ENCODE assay signal across 8 cellular contexts in the genomic region with DNA sequence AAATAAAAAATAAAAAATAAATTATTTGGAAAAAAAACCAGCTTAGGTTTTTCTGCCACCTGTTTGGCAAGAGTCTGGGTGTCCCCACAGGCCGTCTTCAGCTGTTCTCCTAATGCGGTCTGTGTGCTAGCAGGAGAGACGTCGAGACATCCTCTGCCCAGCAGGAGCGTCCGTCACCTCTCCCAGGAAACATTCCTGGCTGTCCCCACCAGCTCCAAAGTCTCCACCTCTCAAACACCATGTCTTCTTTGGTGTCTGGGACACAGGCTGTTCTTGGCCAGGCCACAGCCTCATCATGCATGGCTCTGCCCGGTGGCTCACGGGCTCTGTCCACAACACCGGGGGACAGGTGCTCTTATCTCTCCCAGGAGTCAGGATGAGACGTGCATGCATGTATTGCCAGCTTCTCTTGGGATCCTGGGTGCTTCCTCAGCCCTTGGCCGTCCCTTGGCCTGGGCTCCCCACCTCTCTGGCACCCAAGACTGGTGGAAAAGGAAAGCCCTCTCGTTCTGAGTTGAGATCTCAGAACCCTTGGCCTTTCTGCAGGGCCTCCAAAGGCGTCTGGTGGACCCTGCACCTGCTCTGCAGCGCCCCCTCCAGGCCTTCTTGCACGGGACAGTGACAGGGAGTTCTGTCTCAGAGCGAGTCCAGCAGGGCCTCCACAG.
DNase-seq lines count a peak whose midpoint lies in the region; ATAC-seq and TF ChIP-seq lines count a peak whose summit lies in the region.

No MANE protein-coding gene starts in this region.

- H2BK12ac ChIP-seq in neuronal stem cell (ENCODE audit: low read length), result peak overlapping the region; percentile 73

- no peaks in the 10 kb centered on the region for H3K9me3 ChIP-seq in neuronal stem cell (replicated peaks in 1 of 2; ENCODE audit: control insufficient read depth in 2 of 2, insufficient read depth in 1 of 2, low read depth in 1 of 2, low read length in 2 of 2)

- peak overlapping the region; percentile 91 for H3K18ac ChIP-seq in neuronal stem cell (ENCODE audit: low read length)

- peaks cover 11% of the 10 kb centered on the region for H3K4me1 Mint-ChIP-seq in chondrocyte (ENCODE audit: low read depth)

- peak overlapping the region; percentile 82 for H2BK5ac ChIP-seq in neuronal stem cell (ENCODE audit: low read length)

- H3K27me3 Mint-ChIP-seq in chondrocyte (ENCODE audit: low read depth), result peaks cover 8% of the 10 kb centered on the region

- peak overlapping the region; percentile 92 for H2BK15ac ChIP-seq in neuronal stem cell (ENCODE audit: low read length)

- H4K91ac ChIP-seq in neuronal stem cell (ENCODE audit: low read depth, low read length, poor library complexity), result no peak overlapping the region

- DNase-seq in GM12864 (ENCODE audit: low read depth) (no peak), RKO (ENCODE audit: low spot score) (peak; percentile 10), chondrocyte (ENCODE audit: low spot score) (no peak), neuronal stem cell (ENCODE audit: low spot score) (peak; percentile 73), dedifferentiated amniotic fluid mesenchymal stem cell (ENCODE audit: extremely low spot score) (no peak)

- H3K14ac ChIP-seq in neuronal stem cell (ENCODE audit: low read length), result no peak overlapping the region

- peak overlapping the region; percentile 44 for H3K9ac ChIP-seq in neuronal stem cell (ENCODE audit: low read depth, low read length, poor library complexity)

- H2AK5ac ChIP-seq in neuronal stem cell (ENCODE audit: low read depth, low read length), result peak overlapping the region; percentile 92

- no peak overlapping the region for H3K4me3 ChIP-seq in GM12864 (ENCODE audit: low read depth, low read length)
- H3K4me3 ChIP-seq in neuronal stem cell (ENCODE audit: low read length in 2 of 2), result no peak overlapping the region

- TF ChIP-seq CTCF in 22Rv1 (IDR thresholded peaks at IDR 0.05), result peak; percentile 92
- peak; percentile 61 for TF ChIP-seq CTCF in GM12864 (IDR thresholded peaks at IDR 0.05; ENCODE audit: low read depth, low read length, missing control alignments)
- TF ChIP-seq CTCF in chondrocyte (IDR thresholded peaks at IDR 0.05), result peak; percentile 71

- peaks cover 4 to 8% of the 10 kb centered on the region in 2 donors for H3K4me1 ChIP-seq in neuronal stem cell (ENCODE audit: control insufficient read depth in 2 of 2, insufficient read depth in 1 of 2, low read depth in 1 of 2, low read length in 2 of 2)

- H4K8ac ChIP-seq in neuronal stem cell (ENCODE audit: low read depth, low read length), result peak overlapping the region; percentile 43

- H3K4me2 ChIP-seq in neuronal stem cell (ENCODE audit: insufficient read depth, low read length, poor library complexity, severe bottlenecking), result no peak overlapping the region

- H3K79me1 ChIP-seq in neuronal stem cell (ENCODE audit: low read depth, low read length), result peaks cover 1% of the 10 kb centered on the region

- no peaks in the 10 kb centered on the region for H3K36me3 Mint-ChIP-seq in chondrocyte (ENCODE audit: low read depth)

- H3K4ac ChIP-seq in neuronal stem cell (ENCODE audit: low read length), result no peak overlapping the region

- H3K4me3 Mint-ChIP-seq in chondrocyte (ENCODE audit: unreplicated experiment), result no peak overlapping the region

- H3K23ac ChIP-seq in neuronal stem cell (ENCODE audit: low read depth, low read length, poor library complexity), result peak overlapping the region; percentile 43

- H3K36me3 ChIP-seq in neuronal stem cell (replicated peaks in 1 of 2; ENCODE audit: control insufficient read depth in 2 of 2, insufficient read depth in 2 of 2, low read length in 2 of 2), result no peaks in the 10 kb centered on the region

- H3K27ac Mint-ChIP-seq in chondrocyte (ENCODE audit: unreplicated experiment), result no peak overlapping the region

- H3K9me3 Mint-ChIP-seq in chondrocyte (ENCODE audit: low read depth), result no peaks in the 10 kb centered on the region

- no peak overlapping the region for H2AFZ ChIP-seq in neuronal stem cell (ENCODE audit: low read length)

- WGBS in neuronal stem cell (ENCODE audit: extremely low coverage in 2 of 2, insufficient read length in 2 of 2, insufficient replicate concordance in 1 of 2), 2 donors, result no CpG with 5 or more reads among the region's 16 CpGs

- H3K27ac ChIP-seq in 22Rv1 (no peak overlapping the region), neuronal stem cell (replicated peaks; ENCODE audit: low read length) (no peak overlapping the region)

- no peak for ATAC-seq in HG03025 (IDR thresholded peaks at IDR 0.05; ENCODE audit: low FRiP score, unreplicated experiment)
- ATAC-seq in HG03354 (IDR thresholded peaks at IDR 0.05; ENCODE audit: poor library complexity, severe bottlenecking, unreplicated experiment), result no peak

- H2BK120ac ChIP-seq in neuronal stem cell (ENCODE audit: low read depth, low read length), result no peak overlapping the region

- H3K27me3 ChIP-seq in neuronal stem cell (ENCODE audit: control insufficient read depth in 3 of 3, insufficient read depth in 3 of 3, low read depth in 1 of 3, low read length in 3 of 3), result peaks cover 0 to 26% (median 3%) of the 10 kb centered on the region in 3 experiments

Comparison
In these comparisons a context has a peak if more than half of its experiments do, and no peak if none do; other contexts are left out.
1. DNase-seq: peak in RKO (single experiment) and neuronal stem cell (single experiment); none in GM12864 (single experiment), chondrocyte (single experiment) and dedifferentiated amniotic fluid mesenchymal stem cell (single experiment).
2. Peak in every context shown above with its lines, with median percentiles within 50 percentile points of each other: CTCF ChIP-seq.